ENCODE assay signal across 31 cellular contexts in the genomic region with DNA sequence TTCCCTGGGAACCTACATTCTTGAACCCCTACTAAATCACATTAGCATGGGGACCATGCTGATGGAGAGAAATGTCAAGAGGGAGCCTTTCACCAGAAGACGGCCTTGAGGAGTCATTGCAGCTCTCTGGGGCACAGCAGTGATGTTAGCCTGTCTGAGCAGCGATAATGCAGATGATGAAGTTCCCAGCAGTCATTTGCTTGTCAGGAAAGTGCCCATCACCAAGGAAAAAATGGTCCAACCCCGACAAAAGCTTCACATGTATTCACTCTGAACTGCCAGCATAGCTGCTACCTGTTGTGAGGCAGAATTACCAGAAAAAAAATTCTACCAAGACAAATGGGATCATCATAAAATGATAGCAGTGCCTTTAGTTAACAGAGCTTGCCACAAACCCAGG.
"Had no signal": no experiment of that assay in that cellular context is flagged by ENCODE, and none has a peak within 500 bp of the region (broad histone marks: within the 10 kb centered on the region; RNA-seq: fewer than 3 reads in every experiment).

No MANE protein-coding gene starts in this region.

- H3K27me3 ChIP-seq: adrenal gland, body of pancreas, brain microvascular endothelial cell, breast epithelium had no signal

- H3K27ac ChIP-seq: adrenal gland, body of pancreas, brain microvascular endothelial cell, breast epithelium, VCaP had no signal

- FAIRE-seq: astrocyte, TTC549 had no signal

- DNase-seq: activated B cell treated with CpG ODN at 0.5 μM for 24 hours; activated CD4-positive, alpha-beta memory T cell treated with anti-CD3 and anti-CD28 coated beads for 36 hours; activated CD4-positive, alpha-beta T cell treated with anti-CD3 and anti-CD28 coated beads for 4 hours; activated CD4-positive, alpha-beta T cell treated with anti-CD3 and anti-CD28 coated beads, Interleukin-2, amount 10 ng/mL, durations not matched to agents 24 days and 14 days; activated CD4-positive, alpha-beta T cell treated with anti-CD3 and anti-CD28 coated beads, Interleukin-2, amount 50 U/mL, for 1 hour; activated CD4-positive, alpha-beta T cell treated with anti-CD3 and anti-CD28 coated beads, Interleukin-2, amount 50 U/mL, for 4 hours; activated CD4-positive, CD25-positive, alpha-beta regulatory T cell treated with anti-CD3 and anti-CD28 coated beads, Interleukin-2, amount 50 U/mL, for 72 hours; activated CD8-positive, alpha-beta memory T cell treated with anti-CD3 and anti-CD28 coated beads, Interleukin-2, amount 50 U/mL, for 4 hours; activated CD8-positive, alpha-beta T cell treated with anti-CD3 and anti-CD28 coated beads for 36 hours; activated effector memory CD4-positive, alpha-beta T cell treated with anti-CD3 and anti-CD28 coated beads, Interleukin-2, amount 50 U/mL, for 16 hours; activated gamma-delta T cell treated with Interleukin-2 at 50 U/mL for 16 hours; activated naive CD4-positive, alpha-beta T cell; activated naive CD4-positive, alpha-beta T cell treated with anti-CD3 and anti-CD28 coated beads for 36 hours; activated naive CD4-positive, alpha-beta T cell treated with anti-CD3 and anti-CD28 coated beads, Interleukin-2, amount 50 U/mL, for 16 hours; activated naive CD8-positive, alpha-beta T cell treated with anti-CD3 and anti-CD28 coated beads for 36 hours; activated T-cell treated with anti-CD3 and anti-CD28 coated beads for 4 hours; activated T-cell treated with anti-CD3 and anti-CD28 coated beads, Interleukin-2, amount 50 U/mL, for 1 hour; activated T-cell treated with anti-CD3 and anti-CD28 coated beads, Interleukin-2, amount 50 U/mL, for 4 hours; activated T-cell treated with anti-CD3 and anti-CD28 coated beads, Interleukin-2, amount 50 U/mL, for 72 hours; adrenal gland; amniotic stem cell; aorta; body of pancreas; brain microvascular endothelial cell; central memory CD4-positive, alpha-beta T cell; T-helper 2 cell; T-helper 9 cell had no signal

- H3K36me3 ChIP-seq: adrenal gland, brain microvascular endothelial cell, breast epithelium had no signal

- H3K4me3 ChIP-seq: adrenal gland, body of pancreas, breast epithelium had no signal

- H3K9me3 ChIP-seq: adrenal gland, body of pancreas, breast epithelium had no signal
